Comparison of ENCODE assay signal across 9 cellular contexts in the genomic region with DNA sequence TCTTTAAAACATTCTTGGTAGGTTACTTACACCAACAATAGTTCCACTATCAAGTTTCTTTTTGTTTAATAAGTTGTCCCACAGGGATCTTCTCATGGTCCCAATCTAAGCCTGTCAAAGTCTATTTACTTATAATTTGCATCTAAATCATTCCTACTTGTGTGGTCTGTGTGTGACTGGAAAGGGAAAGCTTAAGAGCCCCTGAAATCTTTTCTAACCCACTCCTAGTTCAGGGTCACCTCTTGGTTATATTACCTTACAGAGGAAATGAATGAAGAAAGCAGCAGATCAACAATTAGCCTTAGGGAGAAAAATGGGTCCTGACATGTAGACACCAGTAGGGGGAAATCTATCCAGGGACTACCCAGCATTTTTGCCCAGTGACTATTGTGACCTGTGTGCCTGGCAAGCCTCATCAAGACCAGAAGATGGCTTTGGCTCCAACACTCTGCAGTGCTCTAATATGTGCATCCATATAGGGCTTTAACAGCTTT.
DNase-seq lines count a peak whose midpoint lies in the region; ATAC-seq, FAIRE-seq and TF ChIP-seq lines count a peak whose summit lies in the region.
"Had no signal": no experiment of that assay in that cellular context is flagged by ENCODE, and none has a peak within 500 bp of the region (broad histone marks: within the 10 kb centered on the region; RNA-seq: fewer than 3 reads in every experiment).

No MANE protein-coding gene starts in this region.

- no TSS peak for BruUV-seq in Panc1 (replicated peaks; lab: Mats Ljungman, UMichigan)

- DNase-seq in NCI-H82 (lab: John Stamatoyannopoulos, UW) = peak; percentile 43
- no peak for DNase-seq in NCI-H82 treated with DMSO at 0.1 percent for 48 hours (lab: John Stamatoyannopoulos, UW; ENCODE audit: unreplicated experiment)
- no peak for DNase-seq in Panc1 (ENCODE audit: low read depth, low spot score)
- peak; percentile 52 to 57 for DNase-seq in foreskin fibroblast
- DNase-seq in urothelium cell line (ENCODE audit: low spot score) = peak; percentile 23
- DNase-seq in activated naive CD4-positive, alpha-beta T cell treated with anti-CD3 and anti-CD28 coated beads for 36 hours = no peak
- DNase-seq in NOMO-1 treated with dmso at 0.1 percent for 144 hours (lab: John Stamatoyannopoulos, UW; ENCODE audit: unreplicated experiment) = no peak

- H3K9me3 ChIP-seq in Panc1 (ENCODE audit: control insufficient read depth, insufficient read depth, low read depth, low read length) = no peaks in the 10 kb centered on the region

- in situ Hi-C loops in Panc1 (cut with HindIII; ENCODE audit: low pct_unique_long_range_greater_than_20kb, low sequenced_read_pairs) = no loop called here

- no peak overlapping the region for H3K4me3 Mint-ChIP-seq in activated naive CD4-positive, alpha-beta T cell treated with anti-CD3 and anti-CD28 coated beads for 36 hours
- H3K4me3 Mint-ChIP-seq: central memory CD8-positive, alpha-beta T cell had no signal

- H3K36me3 Mint-ChIP-seq in activated naive CD4-positive, alpha-beta T cell treated with anti-CD3 and anti-CD28 coated beads for 36 hours (ENCODE audit: low read depth) = peaks cover 5% of the 10 kb centered on the region

- CTCF ChIA-PET in Panc1 (lab: Charles Lee) = no interaction called here
- CTCF ChIA-PET in activated naive CD4-positive, alpha-beta T cell treated with anti-CD3 and anti-CD28 coated beads for 36 hours (lab: Charles Lee) = no interaction called here

- H3K27ac ChIP-seq in Panc1 (ENCODE audit: low read length) = no peak overlapping the region

- intact Hi-C loops in Panc1 (cut with micrococcal nuclease; ENCODE audit: unreplicated experiment) = no loop called here
- intact Hi-C loops in activated naive CD4-positive, alpha-beta T cell treated with anti-CD3 and anti-CD28 coated beads for 36 hours (cut with micrococcal nuclease) = no loop called here

- ATAC-seq in Panc1 (peak; percentile 72; the same call in 1 of the 2 replicates), GM21390 (IDR thresholded peaks at IDR 0.05; ENCODE audit: unreplicated experiment) (no peak)

- no peak for FAIRE-seq in urothelium cell line (lab: Jason Lieb, UNC)

- H3K27me3 Mint-ChIP-seq in activated naive CD4-positive, alpha-beta T cell treated with anti-CD3 and anti-CD28 coated beads for 36 hours (ENCODE audit: low read depth) = no peaks in the 10 kb centered on the region
- H3K27me3 Mint-ChIP-seq: central memory CD8-positive, alpha-beta T cell had no signal

- H3K27ac Mint-ChIP-seq in activated naive CD4-positive, alpha-beta T cell treated with anti-CD3 and anti-CD28 coated beads for 36 hours = no peak overlapping the region

- POLR2A ChIA-PET in Panc1 (lab: Charles Lee) = no interaction called here

- H3K4me1 ChIP-seq in Panc1 (ENCODE audit: control insufficient read depth, insufficient read depth, low read length) = peaks cover 2% of the 10 kb centered on the region; the same call in 1 of the 2 replicates

- no peaks in the 10 kb centered on the region for H3K36me3 ChIP-seq in Panc1 (ENCODE audit: control insufficient read depth, insufficient read depth, low read length)

- H3K9me3 Mint-ChIP-seq in activated naive CD4-positive, alpha-beta T cell treated with anti-CD3 and anti-CD28 coated beads for 36 hours = no peaks in the 10 kb centered on the region
- H3K9me3 Mint-ChIP-seq: central memory CD8-positive, alpha-beta T cell had no signal

- TF ChIP-seq CTCF in Panc1 (IDR thresholded peaks at IDR 0.05) = peak; percentile 49
- peak; percentile 23 for TF ChIP-seq CTCF in foreskin fibroblast (IDR thresholded peaks at IDR 0.05; ENCODE audit: low read depth, low read length)

- H3K27me3 ChIP-seq in Panc1 (ENCODE audit: control insufficient read depth, insufficient read depth, low read length) = no peaks in the 10 kb centered on the region

- H3K4me1 Mint-ChIP-seq in activated naive CD4-positive, alpha-beta T cell treated with anti-CD3 and anti-CD28 coated beads for 36 hours (ENCODE audit: low read depth) = no peaks in the 10 kb centered on the region
- H3K4me1 Mint-ChIP-seq: central memory CD8-positive, alpha-beta T cell had no signal

- no peak overlapping the region for H3K4me3 ChIP-seq in Panc1 (ENCODE audit: low read depth in 2 of 2, low read length in 2 of 2)
- no peak overlapping the region for H3K4me3 ChIP-seq in foreskin fibroblast (ENCODE audit: low read depth in 1 of 2, low read length in 2 of 2)

Comparison
In these comparisons a context has a peak if more than half of its experiments do, and no peak if none do; other contexts are left out.
1. DNase-seq: peak in NCI-H82 (single experiment), foreskin fibroblast (2 of 2) and urothelium cell line (single experiment); none in NCI-H82 treated with DMSO at 0.1 percent for 48 hours (single experiment), Panc1 (single experiment), activated naive CD4-positive, alpha-beta T cell treated with anti-CD3 and anti-CD28 coated beads for 36 hours (single experiment) and NOMO-1 treated with dmso at 0.1 percent for 144 hours (single experiment).